8 cellular contexts compared by ENCODE assay signal in the genomic region with DNA sequence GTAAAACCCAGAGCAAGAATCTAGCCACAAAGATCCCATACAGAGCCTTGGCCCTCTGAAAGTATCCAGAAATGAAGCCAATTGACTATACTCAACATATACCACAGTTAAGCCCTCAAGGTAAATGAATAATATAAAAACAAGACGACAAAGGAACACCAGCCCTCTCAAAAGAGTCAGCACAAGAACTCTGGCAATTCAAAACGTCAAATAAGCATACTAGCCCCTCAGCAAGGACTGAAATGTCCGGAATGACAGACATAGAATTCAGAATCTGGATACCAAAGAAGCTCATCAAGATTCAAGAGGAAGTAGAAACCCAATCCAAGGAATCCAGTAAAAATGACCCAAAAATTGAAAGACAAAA. TPM values are rescaled to one million over a fixed set of nuclear protein-coding genes. Genes with fewer than 3 reads are reported as not detected.
DNase-seq lines count a peak whose midpoint lies in the region; ATAC-seq, FAIRE-seq and TF ChIP-seq lines count a peak whose summit lies in the region.

No MANE protein-coding gene starts in this region.

- no peaks in the 10 kb centered on the region for H3K9me3 ChIP-seq in left ventricle myocardium inferior (replicated peaks)
- no peaks in the 10 kb centered on the region for H3K9me3 ChIP-seq in K562 (replicated peaks; ENCODE audit: control insufficient read depth, insufficient read depth, low read depth, low read length)

- TF ChIP-seq CTCF in left ventricle myocardium inferior (IDR thresholded peaks at IDR 0.05; ENCODE audit: borderline replicate concordance) (no peak), K562 (IDR thresholded peaks at IDR 0.05 in 2 of 3, conservative IDR thresholded peaks at IDR 0.05 in 1 of 3; ENCODE audit: insufficient read depth in 2 of 3, low read depth in 1 of 3, low read length in 3 of 3) (no peak)

- peak overlapping the region; percentile 84; the same call in 1 of the 2 replicates for H3K4me2 ChIP-seq in K562 (ENCODE audit: insufficient read depth, low read length)

- no peak for ATAC-seq in Right ventricle myocardium inferior
- ATAC-seq in K562 = no peak
- ATAC-seq in naive B cell (ENCODE audit: low read depth in 2 of 2) = no peak
- no peak for ATAC-seq in HG02588 (IDR thresholded peaks at IDR 0.05; ENCODE audit: unreplicated experiment)
- ATAC-seq in GM21717 (IDR thresholded peaks at IDR 0.05; ENCODE audit: unreplicated experiment) = no peak

- intact Hi-C loops in left ventricle myocardium inferior (cut with micrococcal nuclease) = loop anchor here (5.0 kb wide), 1 partner anchor 174 kb away; no protein-coding TSS in a partner anchor
- intact Hi-C loops in Right ventricle myocardium inferior (cut with DNase I) = loop anchor here (1.0 to 5.0 kb wide), 2 partner anchors 46 to 175 kb away; no protein-coding TSS in a partner anchor
- intact Hi-C loops in K562 (cut with micrococcal nuclease) = loop anchor here (2.0 kb wide), 1 partner anchor 294 kb away; no protein-coding TSS in a partner anchor

- WGBS in K562 (ENCODE audit: insufficient coverage, low coverage, missing lambda C conversion rate) = 0% methylated on average over 3 of the region's 3 CpGs

- H3K27me3 ChIP-seq in left ventricle myocardium inferior (ENCODE audit: low read depth) (no peaks in the 10 kb centered on the region), K562 (ENCODE audit: control insufficient read depth in 2 of 2, insufficient read depth in 2 of 2, low read length in 2 of 2) (no peaks in the 10 kb centered on the region)

- no peaks in the 10 kb centered on the region for H3K9me1 ChIP-seq in K562 (ENCODE audit: control insufficient read depth, insufficient read depth, low read length)

- H3K27ac Mint-ChIP-seq in naive B cell = peak overlapping the region in 5 of 6 donors; percentile 78 to 96 (median 90)

- no peaks in the 10 kb centered on the region for H3K9me3 Mint-ChIP-seq in naive B cell

- H3K27ac ChIP-seq in left ventricle myocardium inferior (replicated peaks) (peak overlapping the region; percentile 97), K562 (ENCODE audit: extremely low read depth, low read depth, low read length) (no peak overlapping the region; the same call in 2 of the 3 replicates)

- peak overlapping the region; percentile 100; the same call in 1 of the 2 replicates for H2AFZ ChIP-seq in K562 (ENCODE audit: low read depth, low read length)

- POLR2A ChIA-PET in K562 (lab: Yijun Ruan, JAX) = interaction anchor here (1.2 kb wide), 1 partner anchor 11 kb away, joined by 5 read pairs; no protein-coding TSS in a partner anchor

- no peak for FAIRE-seq in K562 (lab: Jason Lieb, UNC)

- CTCF ChIA-PET in K562 (lab: Yijun Ruan, JAX; ENCODE audit: low intra/inter-chr PET ratio) = interaction anchor here (1.4 kb wide), 1 partner anchor 216 kb away, joined by 5 read pairs; the partner anchor contains the start of gene TSHR

- H3K36me3 Mint-ChIP-seq in naive B cell = no peaks in the 10 kb centered on the region

- peaks cover 24 to 30% (median 28%) of the 10 kb centered on the region in 3 donors for H3K4me1 Mint-ChIP-seq in naive B cell

- TF ChIP-seq RAD21 in K562 (CRISPR knock-in tag; conservative IDR thresholded peaks at IDR 0.05 in 1 of 2, IDR thresholded peaks at IDR 0.05 in 1 of 2) = no peak

- DNase-seq in left ventricle myocardium inferior (no peak), Right ventricle myocardium inferior (ENCODE audit: missing footprints) (no peak), K562 (ENCODE audit: extremely low read depth in 1 of 4, low spot score in 3 of 4) (no peak), naive B cell (no peak), ecto neural progenitor cell (ENCODE audit: low spot score) (no peak), DMS 273 (lab: John Stamatoyannopoulos, UW; ENCODE audit: unreplicated experiment) (no peak)

- no peak overlapping the region; a peak in 1 of 4 replicates for H3K9ac ChIP-seq in K562 (ENCODE audit: insufficient read depth in 1 of 2, low read depth in 2 of 2, low read length in 2 of 2)

- no peaks in the 10 kb centered on the region for H3K27me3 Mint-ChIP-seq in naive B cell

- peaks cover 19% of the 10 kb centered on the region for H3K4me1 ChIP-seq in left ventricle myocardium inferior
- peaks cover 0 to 8% of the 10 kb centered on the region in 2 experiments; a peak in 4 of 5 replicates for H3K4me1 ChIP-seq in K562 (replicated peaks in 1 of 2; ENCODE audit: control insufficient read depth in 2 of 2, insufficient read depth in 2 of 2, low read length in 2 of 2)

- no peak for TF ChIP-seq POLR2A in K562 (conservative IDR thresholded peaks at IDR 0.05)

- H3K4me3 Mint-ChIP-seq in naive B cell = peak overlapping the region in 6 of 8 donors; percentile 89 to 96 (median 94)

- in situ Hi-C loops in K562 (cut with MboI) = no loop called here

- H3K36me3 ChIP-seq in left ventricle myocardium inferior (no peaks in the 10 kb centered on the region), K562 (ENCODE audit: control insufficient read depth, insufficient read depth, low read length) (no peaks in the 10 kb centered on the region)

- H3K4me3 ChIP-seq in left ventricle myocardium inferior (peak overlapping the region; percentile 84), K562 (peak overlapping the region; percentile 44; the same call in 1 of the 2 replicates)

- no peaks in the 10 kb centered on the region for H4K20me1 ChIP-seq in K562 (replicated peaks; ENCODE audit: control insufficient read depth, insufficient read depth, low read length)

- no peaks in the 10 kb centered on the region for H3K79me2 ChIP-seq in K562 (ENCODE audit: control insufficient read depth, insufficient read depth, low read length)

- BruUV-seq in K562 (replicated peaks; lab: Mats Ljungman, UMichigan) = TSS peak; percentile 84

- no peak for TF ChIP-seq EP300 in K562 (IDR thresholded peaks at IDR 0.05; ENCODE audit: low read length)

TF ChIP-seq in K562, 482 proteins besides CTCF, POLR2A, EP300 and RAD21:
- TF ChIP-seq LEF1 (IDR thresholded peaks at IDR 0.05) (0 out of 2 replicates have a peak, but pooled peaks have one; percentile 0), ZNF395 (CRISPR knock-in tag; IDR thresholded peaks at IDR 0.05) (no peak), HDAC8 (tag; IDR thresholded peaks at IDR 0.05) (no peak)
- TF ChIP-seq, protein P1, sequence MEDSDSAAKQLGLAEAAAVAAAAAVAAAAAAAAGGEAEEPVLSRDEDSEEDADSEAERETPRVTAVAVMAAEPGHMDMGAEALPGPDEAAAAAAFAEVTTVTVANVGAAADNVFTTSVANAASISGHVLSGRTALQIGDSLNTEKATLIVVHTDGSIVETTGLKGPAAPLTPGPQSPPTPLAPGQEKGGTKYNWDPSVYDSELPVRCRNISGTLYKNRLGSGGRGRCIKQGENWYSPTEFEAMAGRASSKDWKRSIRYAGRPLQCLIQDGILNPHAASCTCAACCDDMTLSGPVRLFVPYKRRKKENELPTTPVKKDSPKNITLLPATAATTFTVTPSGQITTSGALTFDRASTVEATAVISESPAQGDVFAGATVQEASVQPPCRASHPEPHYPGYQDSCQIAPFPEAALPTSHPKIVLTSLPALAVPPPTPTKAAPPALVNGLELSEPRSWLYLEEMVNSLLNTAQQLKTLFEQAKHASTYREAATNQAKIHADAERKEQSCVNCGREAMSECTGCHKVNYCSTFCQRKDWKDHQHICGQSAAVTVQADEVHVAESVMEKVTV (CRISPR knock-in tag; IDR thresholded peaks at IDR 0.05) = no peak

RNA-seq across cellular contexts. Expression of gene GTF2A1, which starts 49.9 kb away (rescaled TPM):
- 20.8 TPM for total RNA-seq in left ventricle myocardium inferior
- 17.3 TPM for total RNA-seq in Right ventricle myocardium inferior
- total RNA-seq in K562 (2011; cell fraction: chromatin; rRNA removed; ENCODE audit: low replicate concordance) = 13.8 and 20.8 TPM in 2 replicates
- total RNA-seq in K562 (2011; cell fraction: nucleolus; rRNA removed) = 3.3 and 5.3 TPM in 2 replicates
- total RNA-seq in K562 (2011; cell fraction: nucleoplasm; rRNA removed) = 8.1 and 12.6 TPM in 2 replicates
- total RNA-seq in K562 (2014; rRNA removed) = 14.4 and 14.7 TPM in 2 replicates
- total RNA-seq in K562 (2014; rRNA removed; fragmentation: Illumina TruSeq; extraction: Trizol) = 18.5 and 21.2 TPM in 2 replicates
- 16.4 and 18.0 TPM in 2 replicates for total RNA-seq in K562 (2015; rRNA removed; fragmentation: Illumina TruSeq; extraction: Trizol)
- 20.9 and 22.8 TPM in 2 replicates for total RNA-seq in K562 (2021)
- 21.9 and 23.6 TPM in 2 replicates for polyA plus RNA-seq in K562 (2011; rRNA removed)
- polyA plus RNA-seq in K562 (2011; cell fraction: cytosol; rRNA removed) = 15.7 and 21.9 TPM in 2 replicates
- 12.3 and 14.5 TPM in 2 replicates for polyA plus RNA-seq in K562 (2011; cell fraction: nucleus; rRNA removed)
- 8.3 and 10.1 TPM in 2 replicates for polyA plus RNA-seq in K562 (2012)
- 13.0 and 14.6 TPM in 2 replicates for polyA plus RNA-seq in K562 (2014; fragmentation: Illumina TruSeq; extraction: Trizol)
- 1 to 10 TPM; 3.4 to 5.2 TPM for polyA plus RNA-seq in K562 (2014; fragmentation: Nextera tagmentation; extraction: Ambion mirVana)
- 12.9 and 15.5 TPM in 2 replicates for polyA plus RNA-seq in K562 (2014; rRNA removed)
- 44.1 and 54.7 TPM in 2 replicates for polyA minus RNA-seq in K562 (2011; rRNA and poly(A)+ RNA removed)
- 18.2 and 35.0 TPM in 2 replicates for polyA minus RNA-seq in K562 (2011; cell fraction: cytosol; rRNA and poly(A)+ RNA removed)
- 4.4 and 8.8 TPM in 2 replicates for polyA minus RNA-seq in K562 (2011; cell fraction: nucleus; rRNA and poly(A)+ RNA removed)
- polyA plus RNA-seq in naive B cell (ENCODE audit: low read depth in 6 of 6) = 10 to 100 TPM in 5 of 6 donors, 1 to 10 TPM in 1; 7.5 to 18.6 (median 13.0) TPM
